ENCODE assay signal across 8 cellular contexts in the genomic region with DNA sequence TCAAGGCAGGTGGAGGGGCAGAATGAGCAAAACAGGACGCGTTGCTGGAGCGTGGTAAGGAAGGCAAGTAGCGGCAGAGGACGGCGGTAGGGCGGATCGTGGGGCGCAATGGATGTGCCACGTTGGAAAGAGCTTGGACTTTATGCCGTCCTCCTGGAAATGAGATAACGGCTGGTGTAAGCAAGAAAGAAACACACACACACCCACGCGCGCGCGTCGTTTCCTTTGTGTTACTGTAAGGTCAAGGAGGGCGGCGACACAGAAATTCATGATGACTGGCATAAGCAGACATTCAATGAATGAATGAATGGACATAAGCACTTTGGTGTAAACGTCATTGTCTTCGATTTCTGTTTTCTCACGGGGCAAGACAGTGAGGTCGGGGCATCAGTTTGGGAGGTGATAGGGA. TPM values are rescaled to one million over a fixed set of nuclear protein-coding genes. Genes with fewer than 3 reads are reported as not detected.
A peak's percentile ranks its signal among the peaks of the same experiment; 100 is the strongest.
DNase-seq lines count a peak whose midpoint lies in the region; ATAC-seq and TF ChIP-seq lines count a peak whose summit lies in the region.

No MANE protein-coding gene starts in this region.

- H3K36me3 ChIP-seq in right atrium auricular region: no peaks in the 10 kb centered on the region
- H3K36me3 ChIP-seq in gastrocnemius medialis: peaks cover 0 to 3% of the 10 kb centered on the region in 2 donors

- no peaks in the 10 kb centered on the region for H3K27me3 ChIP-seq in right atrium auricular region
- no peaks in the 10 kb centered on the region for H3K27me3 ChIP-seq in gastrocnemius medialis

- H3K27ac ChIP-seq in right atrium auricular region (peak overlapping the region in 1 of 2 donors; percentile 41), gastrocnemius medialis (peak overlapping the region in 1 of 4 donors; percentile 62)

- no peak for TF ChIP-seq CTCF in right atrium auricular region (IDR thresholded peaks at IDR 0.05)
- TF ChIP-seq CTCF in gastrocnemius medialis (IDR thresholded peaks at IDR 0.05 in 4 of 5, conservative IDR thresholded peaks at IDR 0.05 in 1 of 5): no peak

- H3K4me1 ChIP-seq in right atrium auricular region: peaks cover 0 to 30% of the 10 kb centered on the region in 2 donors
- peaks cover 11 to 13% of the 10 kb centered on the region in 2 donors for H3K4me1 ChIP-seq in gastrocnemius medialis

- no peak for TF ChIP-seq POLR2A in gastrocnemius medialis (IDR thresholded peaks at IDR 0.05)

- in situ Hi-C loops in gastrocnemius medialis (cut with MboI; ENCODE audit: low sequenced_read_pairs in 4 of 4): no loop called here

- intact Hi-C loops in gastrocnemius medialis (cut with DNase I; ENCODE audit: low total_unique reads): loop anchor here (1.0 kb wide), 1 partner anchor 37 kb away; no protein-coding TSS in a partner anchor

- DNase-seq in activated naive CD4-positive, alpha-beta T cell treated with anti-CD3 and anti-CD28 coated beads, Interleukin-2, amount 50 U/mL, for 16 hours: peak; percentile 56
- peak; percentile 73 for DNase-seq in right atrium auricular region (ENCODE audit: low spot score)
- no peak for DNase-seq in gastrocnemius medialis
- no peak for DNase-seq in NK-92 (lab: John Stamatoyannopoulos, UW; ENCODE audit: unreplicated experiment)

- H3K4me3 ChIP-seq in right atrium auricular region (peak overlapping the region; percentile 72 to 90), gastrocnemius medialis (peak overlapping the region; percentile 70 to 90 (median 84))

- H3K9me3 ChIP-seq in right atrium auricular region (no peaks in the 10 kb centered on the region), gastrocnemius medialis (no peaks in the 10 kb centered on the region)

- ATAC-seq in GM19023 (IDR thresholded peaks at IDR 0.05; ENCODE audit: unreplicated experiment): peak; percentile 6
- peak in 1 of 2 donors; percentile 3 for ATAC-seq in gastrocnemius medialis
- ATAC-seq in HG03196 (IDR thresholded peaks at IDR 0.05; ENCODE audit: unreplicated experiment): no peak
- ATAC-seq in HG02870 (IDR thresholded peaks at IDR 0.05; ENCODE audit: unreplicated experiment): no peak

TF ChIP-seq in PFSK-1, 5 proteins besides CTCF, POLR2A, EP300 and RAD21:
- no peak for TF ChIP-seq SIN3A (IDR thresholded peaks at IDR 0.05; ENCODE audit: borderline replicate concordance, insufficient read depth, low read length)
- TF ChIP-seq POLR2AphosphoS5 (IDR thresholded peaks at IDR 0.05; ENCODE audit: low read depth, low read length): no peak
- no peak for TF ChIP-seq REST (IDR thresholded peaks at IDR 0.05; ENCODE audit: insufficient read depth in 1 of 2, low read depth in 2 of 2, low read length in 2 of 2)
- TF ChIP-seq FOXP2 (optimal IDR thresholded peaks at IDR 0.05; ENCODE audit: borderline replicate concordance, extremely low read depth, extremely low read length, insufficient read depth): peak; percentile 22
- TF ChIP-seq TAF1 (IDR thresholded peaks at IDR 0.05; ENCODE audit: borderline replicate concordance, insufficient read depth, low read length): no peak; the same call in 1 of the 2 replicates

RNA-seq across cellular contexts. Expression of gene ENTPD7, which starts 0.7 kb away (rescaled TPM):
- polyA plus RNA-seq in PFSK-1 (2012; ENCODE audit: insufficient read length, low read depth): 3.4 TPM
- total RNA-seq in right atrium auricular region (1 to 10 TPM; 3.5 to 3.7 TPM), gastrocnemius medialis (1 to 10 TPM in 2 of 4 donors, under 1 TPM in 2; 0.32 to 1.1 (median 0.76) TPM)

RNA-seq across cellular contexts. Expression of gene SLC25A28, which starts 38.4 kb away (rescaled TPM):
- 24.8 TPM for polyA plus RNA-seq in PFSK-1 (2012; ENCODE audit: insufficient read length, low read depth)
- total RNA-seq in right atrium auricular region (10 to 100 TPM; 15.5 to 17.5 TPM), gastrocnemius medialis (10 to 100 TPM; 20.7 to 38.3 (median 26.1) TPM)

Comparison
In these comparisons a context has a peak if more than half of its experiments do, and no peak if none do; other contexts are left out.
1. DNase-seq: peak in activated naive CD4-positive, alpha-beta T cell treated with anti-CD3 and anti-CD28 coated beads, Interleukin-2, amount 50 U/mL, for 16 hours (single experiment) and right atrium auricular region (single experiment); none in gastrocnemius medialis (0 of 2) and NK-92 (single experiment).